ENCODE assay signal across 2 cellular contexts in genomic region chr16:31471241-31471874, GRCh38.
TF ChIP-seq lines count a peak whose summit lies in the region.

No MANE protein-coding gene starts in this region.

TF ChIP-seq in SK-N-SH, 30 proteins besides CTCF, POLR2A, EP300 and RAD21 (continued from another document):
- TF ChIP-seq REST (IDR thresholded peaks at IDR 0.05; ENCODE audit: low read depth, low read length) (no peak), FOXM1 (IDR thresholded peaks at IDR 0.05; ENCODE audit: low read depth) (no peak), ZBTB33 (IDR thresholded peaks at IDR 0.05; ENCODE audit: borderline replicate concordance, low read depth) (no peak), GATA2 (CRISPR knock-in tag; IDR thresholded peaks at IDR 0.05) (no peak), RFX5 (IDR thresholded peaks at IDR 0.05; ENCODE audit: low read length) (no peak)

TF ChIP-seq in SK-N-SH treated with all-trans-retinoic acid at 6 μM for 48 hours, 23 proteins besides CTCF, POLR2A, EP300 and RAD21 (continued from another document):
- TF ChIP-seq CSRNP3 (CRISPR knock-in tag; IDR thresholded peaks at IDR 0.05) (no peak), SNAI2 (CRISPR knock-in tag; IDR thresholded peaks at IDR 0.05) (no peak), BACH2 (CRISPR knock-in tag; IDR thresholded peaks at IDR 0.05; ENCODE audit: borderline replicate concordance) (no peak), GLIS3 (CRISPR knock-in tag; IDR thresholded peaks at IDR 0.05) (no peak), PATZ1 (CRISPR knock-in tag; IDR thresholded peaks at IDR 0.05; ENCODE audit: borderline replicate concordance) (no peak), ZNF565 (CRISPR knock-in tag; conservative IDR thresholded peaks at IDR 0.05; ENCODE audit: low read depth) (no peak), OSR1 (CRISPR knock-in tag; IDR thresholded peaks at IDR 0.05) (no peak), RARB (CRISPR knock-in tag; IDR thresholded peaks at IDR 0.05) (no peak), ZFP30 (CRISPR knock-in tag; IDR thresholded peaks at IDR 0.05) (no peak), ARNTL (CRISPR knock-in tag; IDR thresholded peaks at IDR 0.05; ENCODE audit: borderline replicate concordance, low read depth) (no peak), ZNF8 (CRISPR knock-in tag; IDR thresholded peaks at IDR 0.05) (no peak), PPARA (CRISPR knock-in tag; IDR thresholded peaks at IDR 0.05; ENCODE audit: borderline replicate concordance) (no peak), ZNF70 (CRISPR knock-in tag; IDR thresholded peaks at IDR 0.05) (no peak)
